11 cellular contexts compared by ENCODE assay signal in genomic region chr14:50791201-50791600, GRCh38. TPM values are rescaled to one million over a fixed set of nuclear protein-coding genes. Genes with fewer than 3 reads are reported as not detected.
DNase-seq lines count a peak whose midpoint lies in the region; ATAC-seq and TF ChIP-seq lines count a peak whose summit lies in the region.
"Had no signal": no experiment of that assay in that cellular context is flagged by ENCODE, and none has a peak within 500 bp of the region (broad histone marks: within the 10 kb centered on the region; RNA-seq: fewer than 3 reads in every experiment).

No MANE protein-coding gene starts in this region.

- no peak for TF ChIP-seq POLR2A in breast epithelium (IDR thresholded peaks at IDR 0.05)

- intact Hi-C loops in breast epithelium (cut with DNase I; ENCODE audit: low total_unique reads), result no loop called here

- H3K4me1 ChIP-seq in breast epithelium, result no peaks in the 10 kb centered on the region

- H3K27ac Mint-ChIP-seq in glutamatergic neuron (ENCODE audit: unreplicated experiment), result no peak overlapping the region

- no peaks in the 10 kb centered on the region for H3K27me3 ChIP-seq in breast epithelium

- TF ChIP-seq CTCF in GM12864 (IDR thresholded peaks at IDR 0.05; ENCODE audit: low read depth, low read length, missing control alignments), result no peak
- no peak for TF ChIP-seq CTCF in glutamatergic neuron (IDR thresholded peaks at IDR 0.05; ENCODE audit: partially characterized antibody, unreplicated experiment)
- TF ChIP-seq CTCF in breast epithelium (IDR thresholded peaks at IDR 0.05), result no peak

- H3K9me3 Mint-ChIP-seq in glutamatergic neuron (ENCODE audit: unreplicated experiment), result peaks cover 4% of the 10 kb centered on the region

- H3K4me1 Mint-ChIP-seq in glutamatergic neuron (ENCODE audit: low read depth, unreplicated experiment), result peaks cover 63% of the 10 kb centered on the region

- peaks cover 1% of the 10 kb centered on the region for H3K27me3 Mint-ChIP-seq in glutamatergic neuron (ENCODE audit: unreplicated experiment)

- DNase-seq in GM12864 (ENCODE audit: low read depth) (peak; percentile 53), germinal center (ENCODE audit: low spot score) (peak; percentile 40), NCI-H82 treated with DMSO at 0.1 percent for 48 hours (lab: John Stamatoyannopoulos, UW; ENCODE audit: unreplicated experiment) (no peak), caudate nucleus (lab: John Stamatoyannopoulos, UW) (no peak), glutamatergic neuron (no peak), breast epithelium (ENCODE audit: low spot score in 2 of 2) (no peak)
- DNase-seq: activated CD4-positive, alpha-beta T cell treated with anti-CD3 and anti-CD28 coated beads, Interleukin-2, amount 50 U/mL, for 4 hours; DMS79; stimulated activated CD4-positive, alpha-beta T cell treated with anti-CD3 and anti-CD28 coated beads, Interleukin-12 subunit alpha, Interleukin-12 subunit beta, amount 100 ng/mL, for 4 hours had no signal

- H3K4me3 ChIP-seq in GM12864 (ENCODE audit: low read depth, low read length), result peak overlapping the region; percentile 49
- no peak overlapping the region for H3K4me3 ChIP-seq in breast epithelium

- H3K4me3 Mint-ChIP-seq in glutamatergic neuron (ENCODE audit: unreplicated experiment), result no peak overlapping the region

- ATAC-seq in GM19455 (IDR thresholded peaks at IDR 0.05; ENCODE audit: unreplicated experiment) (peak; percentile 26), HG03103 (IDR thresholded peaks at IDR 0.05; ENCODE audit: low read depth, unreplicated experiment) (peak; percentile 27)

- peaks cover 7% of the 10 kb centered on the region for H3K36me3 Mint-ChIP-seq in glutamatergic neuron (ENCODE audit: unreplicated experiment)

- H3K36me3 ChIP-seq in breast epithelium, result no peaks in the 10 kb centered on the region

- no peaks in the 10 kb centered on the region for H3K9me3 ChIP-seq in breast epithelium

- H3K27ac ChIP-seq in caudate nucleus (ENCODE audit: low read depth, low read length), result no peak overlapping the region
- no peak overlapping the region for H3K27ac ChIP-seq in breast epithelium

RNA-seq across cellular contexts. Expression of gene NIN, which starts 39.8 kb away (rescaled TPM):
- 104 TPM for total RNA-seq in glutamatergic neuron (ENCODE audit: unreplicated experiment)
- 10 to 100 TPM; 38.1 to 42.9 (median 40.4) TPM for total RNA-seq in breast epithelium

Comparison
In these comparisons a context has a peak if more than half of its experiments do, and no peak if none do; other contexts are left out.
1. DNase-seq: peak in GM12864 (single experiment) and germinal center (single experiment); none in NCI-H82 treated with DMSO at 0.1 percent for 48 hours (single experiment), caudate nucleus (0 of 61), glutamatergic neuron (single experiment) and breast epithelium (0 of 2).